Comparison of ENCODE assay signal across 17 cellular contexts in genomic region chr5:89037090-89037489, GRCh38.
A peak's percentile ranks its signal among the peaks of the same experiment; 100 is the strongest.
DNase-seq lines count a peak whose midpoint lies in the region; ATAC-seq and TF ChIP-seq lines count a peak whose summit lies in the region.
"Had no signal": no experiment of that assay in that cellular context is flagged by ENCODE, and none has a peak within 500 bp of the region (broad histone marks: within the 10 kb centered on the region; RNA-seq: fewer than 3 reads in every experiment).

No MANE protein-coding gene starts in this region.

- TF ChIP-seq POLR2A in transverse colon (IDR thresholded peaks at IDR 0.05) (no peak), upper lobe of left lung (IDR thresholded peaks at IDR 0.05) (no peak)

- WGBS in transverse colon (ENCODE audit: low coverage in 1 of 2), 2 donors, result 74 to 76% methylated on average over 5 of the region's 5 CpGs
- WGBS in upper lobe of left lung, 2 donors, result 64 to 69% methylated on average over 5 of the region's 5 CpGs

- H3K27me3 ChIP-seq in transverse colon (no peaks in the 10 kb centered on the region), upper lobe of left lung (no peaks in the 10 kb centered on the region)
- H3K27me3 ChIP-seq: adrenal gland, BE2C had no signal

- in situ Hi-C loops in transverse colon (cut with MboI; ENCODE audit: low pct_ligation_motif_present in 1 of 4, low pct_unique_long_range_greater_than_20kb in 1 of 4, low sequenced_read_pairs in 3 of 4), result no loop called here

- no peaks in the 10 kb centered on the region for H3K36me3 ChIP-seq in transverse colon
- H3K36me3 ChIP-seq in upper lobe of left lung, result no peaks in the 10 kb centered on the region
- H3K36me3 ChIP-seq: adrenal gland, BE2C had no signal

- no peak overlapping the region for H3K27ac ChIP-seq in transverse colon
- no peak overlapping the region for H3K27ac ChIP-seq in upper lobe of left lung
- H3K27ac ChIP-seq: adrenal gland had no signal

- TF ChIP-seq EP300 in transverse colon (IDR thresholded peaks at IDR 0.05; ENCODE audit: low read depth), result no peak
- TF ChIP-seq EP300 in upper lobe of left lung (IDR thresholded peaks at IDR 0.05), result no peak

- peak; percentile 41 for ATAC-seq in left ventricle myocardium superior
- ATAC-seq in HG02642 (IDR thresholded peaks at IDR 0.05; ENCODE audit: poor library complexity, unreplicated experiment), result no peak
- ATAC-seq in upper lobe of left lung (ENCODE audit: low FRiP score in 2 of 2), result no peak
- ATAC-seq: left colon, natural killer cell had no signal

- H3K4me1 ChIP-seq in transverse colon (no peaks in the 10 kb centered on the region), upper lobe of left lung (peaks cover 0 to 3% (median 0%) of the 10 kb centered on the region in 4 donors)
- H3K4me1 ChIP-seq: adrenal gland, BE2C had no signal

- H3K9me3 ChIP-seq in transverse colon, result no peaks in the 10 kb centered on the region
- no peaks in the 10 kb centered on the region for H3K9me3 ChIP-seq in upper lobe of left lung
- H3K9me3 ChIP-seq: adrenal gland, BE2C had no signal

- no peak for TF ChIP-seq CTCF in transverse colon (IDR thresholded peaks at IDR 0.05)
- TF ChIP-seq CTCF in upper lobe of left lung (IDR thresholded peaks at IDR 0.05), result no peak

- H3K4me3 ChIP-seq in transverse colon (no peak overlapping the region), upper lobe of left lung (no peak overlapping the region)
- H3K4me3 ChIP-seq: adrenal gland had no signal

- DNase-seq in AG20443 (ENCODE audit: low spot score), result peak; percentile 57
- DNase-seq in HPDE6-E6E7 (ENCODE audit: extremely low spot score), result peak; percentile 26
- DNase-seq in amniotic stem cell (lab: John Stamatoyannopoulos, UW), result peak; percentile 26
- no peak for DNase-seq in left ventricle myocardium superior
- no peak for DNase-seq in transverse colon
- no peak for DNase-seq in NCI-H187 (lab: John Stamatoyannopoulos, UW)
- DNase-seq in upper lobe of left lung, result no peak
- DNase-seq: adrenal gland; BE2C; DND-41; effector CD4-positive, alpha-beta T cell; H7; left colon; natural killer cell; NCI-H1436; NCI-H526 had no signal

- intact Hi-C loops in left ventricle myocardium superior (cut with micrococcal nuclease) (no loop called here), transverse colon (cut with DNase I; ENCODE audit: low total_unique reads) (no loop called here)

Comparison
In these comparisons a context has a peak if more than half of its experiments do, and no peak if none do; other contexts are left out.
1. DNase-seq: peak in AG20443 (single experiment), HPDE6-E6E7 (single experiment) and amniotic stem cell (single experiment); none in left ventricle myocardium superior (single experiment), transverse colon (single experiment), NCI-H187 (0 of 2) and upper lobe of left lung (0 of 2).